ENCODE assay signal across 18 cellular contexts in genomic region chr2:70698847-70699246, GRCh38.
"Had no signal": no experiment of that assay in that cellular context is flagged by ENCODE, and none has a peak within 500 bp of the region (broad histone marks: within the 10 kb centered on the region; RNA-seq: fewer than 3 reads in every experiment).

No MANE protein-coding gene starts in this region.

- H3K36me3 Mint-ChIP-seq: activated naive CD4-positive, alpha-beta T cell treated with anti-CD3 and anti-CD28 coated beads, Interleukin-2, amount 50 U/mL, for 72 hours had no signal

- H3K27ac Mint-ChIP-seq: activated CD4-positive, alpha-beta T cell treated with anti-CD3 and anti-CD28 coated beads, Interleukin-2, amount 10 ng/mL, durations not matched to agents 7 days and 5 days; activated CD8-positive, alpha-beta T cell treated with anti-CD3 and anti-CD28 coated beads, Interleukin-2, amount 10 ng/mL, durations not matched to agents 7 days and 5 days; activated naive CD4-positive, alpha-beta T cell treated with anti-CD3 and anti-CD28 coated beads, Interleukin-2, amount 50 U/mL, for 72 hours; activated T-cell treated with anti-CD3 and anti-CD28 coated beads, Interleukin-2, amount 50 U/mL, for 72 hours; naive thymus-derived CD4-positive, alpha-beta T cell; neural progenitor cell; T-helper 1 cell treated with Interleukin-12 subunit alpha and Interleukin-12 subunit beta and Interleukin-4 antibody, amounts not matched to agents 30 μg/mL and 1 μg/mL, for 36 hours had no signal

- ATAC-seq: activated CD4-positive, CD25-positive, alpha-beta regulatory T cell treated with anti-CD3 and anti-CD28 coated beads, Interleukin-2, amount 50 U/mL, for 24 hours; activated CD8-positive, alpha-beta T cell treated with anti-CD3 and anti-CD28 coated beads, Interleukin-2, amount 10 ng/mL, durations not matched to agents 7 days and 5 days; activated naive CD4-positive, alpha-beta T cell treated with anti-CD3 and anti-CD28 coated beads, Interleukin-2, amount 50 U/mL, for 72 hours; activated T-cell treated with anti-CD3 and anti-CD28 coated beads, Interleukin-2, amount 50 U/mL, for 72 hours; left cardiac atrium; mucosa of descending colon; naive thymus-derived CD4-positive, alpha-beta T cell had no signal

- DNase-seq: activated CD4-positive, alpha-beta T cell treated with anti-CD3 and anti-CD28 coated beads, Interleukin-2, amount 10 ng/mL, durations not matched to agents 7 days and 5 days; activated CD8-positive, alpha-beta memory T cell treated with anti-CD3 and anti-CD28 coated beads, Interleukin-2, amount 50 U/mL, for 4 hours; activated CD8-positive, alpha-beta T cell treated with anti-CD3 and anti-CD28 coated beads, Interleukin-2, amount 10 ng/mL, durations not matched to agents 7 days and 5 days; activated effector memory CD4-positive, alpha-beta T cell treated with anti-CD3 and anti-CD28 coated beads, Interleukin-2, amount 50 U/mL, for 16 hours; activated T-cell treated with anti-CD3 and anti-CD28 coated beads, Interleukin-2, amount 50 U/mL, for 72 hours; dermis blood vessel endothelial cell; left cardiac atrium; mesenchymal stem cell; mucosa of descending colon; naive thymus-derived CD4-positive, alpha-beta T cell; stimulated activated CD4-positive, alpha-beta T cell treated with anti-CD3 and anti-CD28 coated beads, Interleukin-2, amount 100 ng/mL, for 24 hours; stimulated activated naive CD4-positive, alpha-beta T cell treated with Interleukin-2 at 50 U/mL for 16 hours; thyroid gland had no signal

- H3K27me3 Mint-ChIP-seq: activated CD4-positive, alpha-beta T cell treated with anti-CD3 and anti-CD28 coated beads, Interleukin-2, amount 10 ng/mL, durations not matched to agents 7 days and 5 days had no signal

- H3K9me3 Mint-ChIP-seq: activated CD4-positive, alpha-beta T cell treated with anti-CD3 and anti-CD28 coated beads, Interleukin-2, amount 10 ng/mL, durations not matched to agents 7 days and 5 days; activated naive CD4-positive, alpha-beta T cell treated with anti-CD3 and anti-CD28 coated beads, Interleukin-2, amount 50 U/mL, for 72 hours; activated T-cell treated with anti-CD3 and anti-CD28 coated beads, Interleukin-2, amount 50 U/mL, for 72 hours; naive thymus-derived CD4-positive, alpha-beta T cell; neural progenitor cell; T-helper 1 cell treated with Interleukin-12 subunit alpha and Interleukin-12 subunit beta and Interleukin-4 antibody, amounts not matched to agents 30 μg/mL and 1 μg/mL, for 36 hours had no signal

- H3K4me3 Mint-ChIP-seq: activated CD4-positive, alpha-beta T cell treated with anti-CD3 and anti-CD28 coated beads, Interleukin-2, amount 10 ng/mL, durations not matched to agents 7 days and 5 days; activated CD8-positive, alpha-beta T cell treated with anti-CD3 and anti-CD28 coated beads, Interleukin-2, amount 10 ng/mL, durations not matched to agents 7 days and 5 days; activated T-cell treated with anti-CD3 and anti-CD28 coated beads, Interleukin-2, amount 50 U/mL, for 72 hours; naive thymus-derived CD4-positive, alpha-beta T cell; neural progenitor cell; T-helper 1 cell treated with Interleukin-12 subunit alpha and Interleukin-12 subunit beta and Interleukin-4 antibody, amounts not matched to agents 30 μg/mL and 1 μg/mL, for 36 hours had no signal

- H3K4me1 Mint-ChIP-seq: activated CD4-positive, alpha-beta T cell treated with anti-CD3 and anti-CD28 coated beads, Interleukin-2, amount 10 ng/mL, durations not matched to agents 7 days and 5 days; neural progenitor cell had no signal

- FAIRE-seq: urothelium cell line had no signal
